1 cellular context compared by ENCODE assay signal in the genomic region with DNA sequence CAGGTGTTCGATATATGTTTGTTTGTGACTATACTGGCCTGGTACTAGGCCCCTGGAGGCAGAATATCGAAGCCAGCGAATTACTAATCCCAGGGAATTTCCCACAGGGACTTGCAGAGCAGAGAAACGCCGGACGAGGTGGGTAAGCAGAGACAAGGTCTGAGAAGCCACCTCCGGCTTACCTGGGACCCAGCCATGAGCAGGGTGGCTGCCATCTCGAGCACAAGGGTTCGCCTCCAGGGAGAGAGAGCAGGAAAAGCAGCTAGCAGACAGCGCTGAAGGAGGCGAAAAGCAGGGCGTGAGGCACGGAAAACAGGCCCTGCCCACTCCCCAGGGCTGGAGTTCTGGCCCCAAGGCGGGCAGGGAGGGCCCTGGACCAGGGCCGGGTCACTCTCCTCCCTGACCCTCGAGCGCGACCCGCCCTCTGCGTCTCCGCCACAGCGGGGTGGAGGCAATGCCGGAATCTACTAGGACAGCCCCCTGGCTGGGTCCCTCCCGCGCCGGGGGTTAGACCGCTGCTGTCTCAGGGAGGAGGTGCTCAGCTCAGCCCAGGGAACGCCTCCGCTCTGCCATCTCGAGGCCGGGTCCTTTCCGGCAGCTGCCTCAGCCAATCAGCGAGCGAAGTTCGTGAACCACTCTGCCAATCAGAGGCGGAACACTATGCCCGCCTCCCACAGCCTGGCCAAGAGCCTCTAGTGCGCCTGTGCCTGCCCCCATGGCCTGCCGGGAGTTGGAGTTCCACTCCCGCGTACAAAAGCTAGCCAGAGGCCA.
TF ChIP-seq lines count a peak whose summit lies in the region.

No MANE protein-coding gene starts in this region.

TF ChIP-seq in HepG2, 621 proteins besides CTCF, POLR2A, EP300 and RAD21 (continued from another document and continues in another):
- TF ChIP-seq, protein P1, sequence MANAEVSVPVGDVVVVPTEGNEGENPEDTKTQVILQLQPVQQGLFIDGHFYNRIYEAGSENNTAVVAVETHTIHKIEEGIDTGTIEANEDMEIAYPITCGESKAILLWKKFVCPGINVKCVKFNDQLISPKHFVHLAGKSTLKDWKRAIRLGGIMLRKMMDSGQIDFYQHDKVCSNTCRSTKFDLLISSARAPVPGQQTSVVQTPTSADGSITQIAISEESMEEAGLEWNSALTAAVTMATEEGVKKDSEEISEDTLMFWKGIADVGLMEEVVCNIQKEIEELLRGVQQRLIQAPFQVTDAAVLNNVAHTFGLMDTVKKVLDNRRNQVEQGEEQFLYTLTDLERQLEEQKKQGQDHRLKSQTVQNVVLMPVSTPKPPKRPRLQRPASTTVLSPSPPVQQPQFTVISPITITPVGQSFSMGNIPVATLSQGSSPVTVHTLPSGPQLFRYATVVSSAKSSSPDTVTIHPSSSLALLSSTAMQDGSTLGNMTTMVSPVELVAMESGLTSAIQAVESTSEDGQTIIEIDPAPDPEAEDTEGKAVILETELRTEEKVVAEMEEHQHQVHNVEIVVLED (CRISPR knock-in tag; IDR thresholded peaks at IDR 0.05; ENCODE audit: borderline replicate concordance) = no peak
- TF ChIP-seq, protein P2, sequence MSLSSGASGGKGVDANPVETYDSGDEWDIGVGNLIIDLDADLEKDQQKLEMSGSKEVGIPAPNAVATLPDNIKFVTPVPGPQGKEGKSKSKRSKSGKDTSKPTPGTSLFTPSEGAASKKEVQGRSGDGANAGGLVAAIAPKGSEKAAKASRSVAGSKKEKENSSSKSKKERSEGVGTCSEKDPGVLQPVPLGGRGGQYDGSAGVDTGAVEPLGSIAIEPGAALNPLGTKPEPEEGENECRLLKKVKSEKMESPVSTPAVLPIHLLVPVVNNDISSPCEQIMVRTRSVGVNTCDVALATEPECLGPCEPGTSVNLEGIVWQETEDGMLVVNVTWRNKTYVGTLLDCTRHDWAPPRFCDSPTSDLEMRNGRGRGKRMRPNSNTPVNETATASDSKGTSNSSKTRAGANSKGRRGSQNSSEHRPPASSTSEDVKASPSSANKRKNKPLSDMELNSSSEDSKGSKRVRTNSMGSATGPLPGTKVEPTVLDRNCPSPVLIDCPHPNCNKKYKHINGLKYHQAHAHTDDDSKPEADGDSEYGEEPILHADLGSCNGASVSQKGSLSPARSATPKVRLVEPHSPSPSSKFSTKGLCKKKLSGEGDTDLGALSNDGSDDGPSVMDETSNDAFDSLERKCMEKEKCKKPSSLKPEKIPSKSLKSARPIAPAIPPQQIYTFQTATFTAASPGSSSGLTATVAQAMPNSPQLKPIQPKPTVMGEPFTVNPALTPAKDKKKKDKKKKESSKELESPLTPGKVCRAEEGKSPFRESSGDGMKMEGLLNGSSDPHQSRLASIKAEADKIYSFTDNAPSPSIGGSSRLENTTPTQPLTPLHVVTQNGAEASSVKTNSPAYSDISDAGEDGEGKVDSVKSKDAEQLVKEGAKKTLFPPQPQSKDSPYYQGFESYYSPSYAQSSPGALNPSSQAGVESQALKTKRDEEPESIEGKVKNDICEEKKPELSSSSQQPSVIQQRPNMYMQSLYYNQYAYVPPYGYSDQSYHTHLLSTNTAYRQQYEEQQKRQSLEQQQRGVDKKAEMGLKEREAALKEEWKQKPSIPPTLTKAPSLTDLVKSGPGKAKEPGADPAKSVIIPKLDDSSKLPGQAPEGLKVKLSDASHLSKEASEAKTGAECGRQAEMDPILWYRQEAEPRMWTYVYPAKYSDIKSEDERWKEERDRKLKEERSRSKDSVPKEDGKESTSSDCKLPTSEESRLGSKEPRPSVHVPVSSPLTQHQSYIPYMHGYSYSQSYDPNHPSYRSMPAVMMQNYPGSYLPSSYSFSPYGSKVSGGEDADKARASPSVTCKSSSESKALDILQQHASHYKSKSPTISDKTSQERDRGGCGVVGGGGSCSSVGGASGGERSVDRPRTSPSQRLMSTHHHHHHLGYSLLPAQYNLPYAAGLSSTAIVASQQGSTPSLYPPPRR (CRISPR knock-in tag; IDR thresholded peaks at IDR 0.05; ENCODE audit: borderline replicate concordance) = 0 out of 2 replicates have a peak, but pooled peaks have one; percentile 17
- TF ChIP-seq SALL1 (CRISPR knock-in tag; IDR thresholded peaks at IDR 0.05) (peak; percentile 66), ZNF20 (CRISPR knock-in tag; IDR thresholded peaks at IDR 0.05) (no peak), ZNF619 (CRISPR knock-in tag; IDR thresholded peaks at IDR 0.05) (no peak), CCAR2 (optimal IDR thresholded peaks at IDR 0.05; ENCODE audit: low read depth, low read length) (no peak), ZNF567 (CRISPR knock-in tag; IDR thresholded peaks at IDR 0.05; ENCODE audit: borderline replicate concordance) (no peak), ZNF569 (CRISPR knock-in tag; IDR thresholded peaks at IDR 0.05; ENCODE audit: borderline replicate concordance) (no peak), ZNF317 (CRISPR knock-in tag; IDR thresholded peaks at IDR 0.05) (no peak), ELF3 (CRISPR knock-in tag; IDR thresholded peaks at IDR 0.05) (peak; percentile 24; the same call in 1 of the 2 replicates), STAT5B (CRISPR knock-in tag; IDR thresholded peaks at IDR 0.05) (no peak), ZFP36 (IDR thresholded peaks at IDR 0.05; ENCODE audit: borderline replicate concordance, low read depth, low read length, partially characterized antibody) (no peak), CCDC6 (CRISPR knock-in tag; IDR thresholded peaks at IDR 0.05) (peak; percentile 56; the same call in 1 of the 2 replicates), MXD4 (CRISPR knock-in tag; IDR thresholded peaks at IDR 0.05) (peak; percentile 63), ZNF607 (CRISPR knock-in tag; IDR thresholded peaks at IDR 0.05; ENCODE audit: borderline replicate concordance) (no peak), JUN (CRISPR knock-in tag; IDR thresholded peaks at IDR 0.05) (no peak), PPARG (CRISPR knock-in tag; conservative IDR thresholded peaks at IDR 0.05) (0 out of 2 replicates have a peak, but pooled peaks have one; percentile 10), ZNF780A (CRISPR knock-in tag; IDR thresholded peaks at IDR 0.05) (no peak), RCOR2 (CRISPR knock-in tag; IDR thresholded peaks at IDR 0.05) (no peak; the same call in 1 of the 2 replicates), FOXO1 (CRISPR knock-in tag; IDR thresholded peaks at IDR 0.05) (no peak; the same call in 1 of the 2 replicates), ZNF850 (CRISPR knock-in tag; conservative IDR thresholded peaks at IDR 0.05) (no peak), ZNF446 (CRISPR knock-in tag; IDR thresholded peaks at IDR 0.05) (no peak), KLF16 (CRISPR knock-in tag; IDR thresholded peaks at IDR 0.05) (0 out of 4 replicates have a peak, but pooled peaks of 1 of the 2 experiments have one; percentile 34), NFKB2 (CRISPR knock-in tag; IDR thresholded peaks at IDR 0.05; ENCODE audit: borderline replicate concordance) (peak; percentile 77; the same call in 1 of the 2 replicates), KDM1A (CRISPR knock-in tag; IDR thresholded peaks at IDR 0.05) (peak; percentile 63; the same call in 1 of the 2 replicates), RFX1 (IDR thresholded peaks at IDR 0.05) (no peak), XBP1 (CRISPR knock-in tag; IDR thresholded peaks at IDR 0.05) (no peak), KLF9 (CRISPR knock-in tag; IDR thresholded peaks at IDR 0.05; ENCODE audit: low read depth) (no peak), DNMT3B (CRISPR knock-in tag; conservative IDR thresholded peaks at IDR 0.05) (no peak), ZNF484 (CRISPR knock-in tag; IDR thresholded peaks at IDR 0.05; ENCODE audit: borderline replicate concordance, low read depth) (no peak), CREM (IDR thresholded peaks at IDR 0.05) (no peak; the same call in 1 of the 2 replicates), CREM (CRISPR knock-in tag; IDR thresholded peaks at IDR 0.05) (no peak), NAIF1 (CRISPR knock-in tag; IDR thresholded peaks at IDR 0.05; ENCODE audit: borderline replicate concordance) (no peak), ZNF562 (CRISPR knock-in tag; IDR thresholded peaks at IDR 0.05; ENCODE audit: borderline replicate concordance) (no peak), FOXK1 (CRISPR knock-in tag; IDR thresholded peaks at IDR 0.05; ENCODE audit: borderline replicate concordance, low read depth) (no peak), ZNF350 (CRISPR knock-in tag; IDR thresholded peaks at IDR 0.05; ENCODE audit: borderline replicate concordance, low read depth) (no peak; the same call in 1 of the 2 replicates)
- TF ChIP-seq, protein P3, sequence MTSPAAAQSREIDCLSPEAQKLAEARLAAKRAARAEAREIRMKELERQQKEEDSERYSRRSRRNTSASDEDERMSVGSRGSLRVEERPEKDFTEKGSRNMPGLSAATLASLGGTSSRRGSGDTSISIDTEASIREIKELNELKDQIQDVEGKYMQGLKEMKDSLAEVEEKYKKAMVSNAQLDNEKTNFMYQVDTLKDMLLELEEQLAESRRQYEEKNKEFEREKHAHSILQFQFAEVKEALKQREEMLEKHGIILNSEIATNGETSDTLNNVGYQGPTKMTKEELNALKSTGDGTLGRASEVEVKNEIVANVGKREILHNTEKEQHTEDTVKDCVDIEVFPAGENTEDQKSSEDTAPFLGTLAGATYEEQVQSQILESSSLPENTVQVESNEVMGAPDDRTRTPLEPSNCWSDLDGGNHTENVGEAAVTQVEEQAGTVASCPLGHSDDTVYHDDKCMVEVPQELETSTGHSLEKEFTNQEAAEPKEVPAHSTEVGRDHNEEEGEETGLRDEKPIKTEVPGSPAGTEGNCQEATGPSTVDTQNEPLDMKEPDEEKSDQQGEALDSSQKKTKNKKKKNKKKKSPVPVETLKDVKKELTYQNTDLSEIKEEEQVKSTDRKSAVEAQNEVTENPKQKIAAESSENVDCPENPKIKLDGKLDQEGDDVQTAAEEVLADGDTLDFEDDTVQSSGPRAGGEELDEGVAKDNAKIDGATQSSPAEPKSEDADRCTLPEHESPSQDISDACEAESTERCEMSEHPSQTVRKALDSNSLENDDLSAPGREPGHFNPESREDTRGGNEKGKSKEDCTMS (CRISPR knock-in tag; conservative IDR thresholded peaks at IDR 0.05) = no peak
- TF ChIP-seq, protein P4, sequence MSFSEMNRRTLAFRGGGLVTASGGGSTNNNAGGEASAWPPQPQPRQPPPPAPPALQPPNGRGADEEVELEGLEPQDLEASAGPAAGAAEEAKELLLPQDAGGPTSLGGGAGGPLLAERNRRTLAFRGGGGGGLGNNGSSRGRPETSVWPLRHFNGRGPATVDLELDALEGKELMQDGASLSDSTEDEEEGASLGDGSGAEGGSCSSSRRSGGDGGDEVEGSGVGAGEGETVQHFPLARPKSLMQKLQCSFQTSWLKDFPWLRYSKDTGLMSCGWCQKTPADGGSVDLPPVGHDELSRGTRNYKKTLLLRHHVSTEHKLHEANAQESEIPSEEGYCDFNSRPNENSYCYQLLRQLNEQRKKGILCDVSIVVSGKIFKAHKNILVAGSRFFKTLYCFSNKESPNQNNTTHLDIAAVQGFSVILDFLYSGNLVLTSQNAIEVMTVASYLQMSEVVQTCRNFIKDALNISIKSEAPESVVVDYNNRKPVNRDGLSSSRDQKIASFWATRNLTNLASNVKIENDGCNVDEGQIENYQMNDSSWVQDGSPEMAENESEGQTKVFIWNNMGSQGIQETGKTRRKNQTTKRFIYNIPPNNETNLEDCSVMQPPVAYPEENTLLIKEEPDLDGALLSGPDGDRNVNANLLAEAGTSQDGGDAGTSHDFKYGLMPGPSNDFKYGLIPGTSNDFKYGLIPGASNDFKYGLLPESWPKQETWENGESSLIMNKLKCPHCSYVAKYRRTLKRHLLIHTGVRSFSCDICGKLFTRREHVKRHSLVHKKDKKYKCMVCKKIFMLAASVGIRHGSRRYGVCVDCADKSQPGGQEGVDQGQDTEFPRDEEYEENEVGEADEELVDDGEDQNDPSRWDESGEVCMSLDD (CRISPR knock-in tag; IDR thresholded peaks at IDR 0.05; ENCODE audit: borderline replicate concordance) = no peak
- TF ChIP-seq, protein P5, sequence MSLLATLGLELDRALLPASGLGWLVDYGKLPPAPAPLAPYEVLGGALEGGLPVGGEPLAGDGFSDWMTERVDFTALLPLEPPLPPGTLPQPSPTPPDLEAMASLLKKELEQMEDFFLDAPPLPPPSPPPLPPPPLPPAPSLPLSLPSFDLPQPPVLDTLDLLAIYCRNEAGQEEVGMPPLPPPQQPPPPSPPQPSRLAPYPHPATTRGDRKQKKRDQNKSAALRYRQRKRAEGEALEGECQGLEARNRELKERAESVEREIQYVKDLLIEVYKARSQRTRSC (CRISPR knock-in tag; IDR thresholded peaks at IDR 0.05; ENCODE audit: low read depth) = no peak; the same call in 1 of the 2 replicates
- TF ChIP-seq, protein P6, sequence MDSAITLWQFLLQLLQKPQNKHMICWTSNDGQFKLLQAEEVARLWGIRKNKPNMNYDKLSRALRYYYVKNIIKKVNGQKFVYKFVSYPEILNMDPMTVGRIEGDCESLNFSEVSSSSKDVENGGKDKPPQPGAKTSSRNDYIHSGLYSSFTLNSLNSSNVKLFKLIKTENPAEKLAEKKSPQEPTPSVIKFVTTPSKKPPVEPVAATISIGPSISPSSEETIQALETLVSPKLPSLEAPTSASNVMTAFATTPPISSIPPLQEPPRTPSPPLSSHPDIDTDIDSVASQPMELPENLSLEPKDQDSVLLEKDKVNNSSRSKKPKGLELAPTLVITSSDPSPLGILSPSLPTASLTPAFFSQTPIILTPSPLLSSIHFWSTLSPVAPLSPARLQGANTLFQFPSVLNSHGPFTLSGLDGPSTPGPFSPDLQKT (CRISPR knock-in tag; IDR thresholded peaks at IDR 0.05; ENCODE audit: borderline replicate concordance) = no peak
- TF ChIP-seq, protein P7, sequence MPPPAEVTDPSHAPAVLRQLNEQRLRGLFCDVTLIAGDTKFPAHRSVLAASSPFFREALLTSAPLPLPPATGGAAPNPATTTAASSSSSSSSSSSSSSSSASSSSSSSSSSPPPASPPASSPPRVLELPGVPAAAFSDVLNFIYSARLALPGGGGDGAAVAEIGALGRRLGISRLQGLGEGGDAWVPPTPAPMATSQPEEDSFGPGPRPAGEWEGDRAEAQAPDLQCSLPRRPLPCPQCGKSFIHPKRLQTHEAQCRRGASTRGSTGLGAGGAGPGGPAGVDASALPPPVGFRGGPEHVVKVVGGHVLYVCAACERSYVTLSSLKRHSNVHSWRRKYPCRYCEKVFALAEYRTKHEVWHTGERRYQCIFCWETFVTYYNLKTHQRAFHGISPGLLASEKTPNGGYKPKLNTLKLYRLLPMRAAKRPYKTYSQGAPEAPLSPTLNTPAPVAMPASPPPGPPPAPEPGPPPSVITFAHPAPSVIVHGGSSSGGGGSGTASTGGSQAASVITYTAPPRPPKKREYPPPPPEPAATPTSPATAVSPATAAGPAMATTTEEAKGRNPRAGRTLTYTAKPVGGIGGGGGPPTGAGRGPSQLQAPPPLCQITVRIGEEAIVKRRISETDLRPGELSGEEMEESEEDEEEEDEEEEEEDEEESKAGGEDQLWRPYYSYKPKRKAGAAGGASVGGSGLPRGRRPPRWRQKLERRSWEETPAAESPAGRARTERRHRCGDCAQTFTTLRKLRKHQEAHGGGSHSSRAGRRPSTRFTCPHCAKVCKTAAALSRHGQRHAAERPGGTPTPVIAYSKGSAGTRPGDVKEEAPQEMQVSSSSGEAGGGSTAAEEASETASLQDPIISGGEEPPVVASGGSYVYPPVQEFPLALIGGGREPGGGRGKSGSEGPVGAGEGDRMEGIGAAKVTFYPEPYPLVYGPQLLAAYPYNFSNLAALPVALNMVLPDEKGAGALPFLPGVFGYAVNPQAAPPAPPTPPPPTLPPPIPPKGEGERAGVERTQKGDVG (CRISPR knock-in tag; IDR thresholded peaks at IDR 0.05; ENCODE audit: borderline replicate concordance) = no peak; the same call in 1 of the 2 replicates
- TF ChIP-seq, protein P8, sequence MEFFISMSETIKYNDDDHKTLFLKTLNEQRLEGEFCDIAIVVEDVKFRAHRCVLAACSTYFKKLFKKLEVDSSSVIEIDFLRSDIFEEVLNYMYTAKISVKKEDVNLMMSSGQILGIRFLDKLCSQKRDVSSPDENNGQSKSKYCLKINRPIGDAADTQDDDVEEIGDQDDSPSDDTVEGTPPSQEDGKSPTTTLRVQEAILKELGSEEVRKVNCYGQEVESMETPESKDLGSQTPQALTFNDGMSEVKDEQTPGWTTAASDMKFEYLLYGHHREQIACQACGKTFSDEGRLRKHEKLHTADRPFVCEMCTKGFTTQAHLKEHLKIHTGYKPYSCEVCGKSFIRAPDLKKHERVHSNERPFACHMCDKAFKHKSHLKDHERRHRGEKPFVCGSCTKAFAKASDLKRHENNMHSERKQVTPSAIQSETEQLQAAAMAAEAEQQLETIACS (CRISPR knock-in tag; IDR thresholded peaks at IDR 0.05) = no peak
